Comparison of ENCODE assay signal across 10 cellular contexts in genomic region chr9:37528652-37529072, GRCh38. TPM values are rescaled to one million over a fixed set of nuclear protein-coding genes. Genes with fewer than 3 reads are reported as not detected.
A peak's percentile ranks its signal among the peaks of the same experiment; 100 is the strongest.
DNase-seq lines count a peak whose midpoint lies in the region; ATAC-seq and TF ChIP-seq lines count a peak whose summit lies in the region.
"Had no signal": no experiment of that assay in that cellular context is flagged by ENCODE, and none has a peak within 500 bp of the region (broad histone marks: within the 10 kb centered on the region; RNA-seq: fewer than 3 reads in every experiment).

No MANE protein-coding gene starts in this region.

- peak overlapping the region; percentile 84 for H3K27ac Mint-ChIP-seq in CD4-positive, alpha-beta T cell
- H3K27ac Mint-ChIP-seq in activated naive CD8-positive, alpha-beta T cell: peak overlapping the region; percentile 41
- no peak overlapping the region for H3K27ac Mint-ChIP-seq in glutamatergic neuron (ENCODE audit: unreplicated experiment)

- peak overlapping the region in 1 of 2 donors; percentile 54 for H3K9ac ChIP-seq in mucosa of rectum (ENCODE audit: low read depth in 1 of 2, low read length in 2 of 2)

- peaks cover 0 to 3% of the 10 kb centered on the region in 2 donors for H3K4me1 ChIP-seq in mucosa of rectum (ENCODE audit: control insufficient read depth in 2 of 2, insufficient read depth in 2 of 2, low read length in 2 of 2)
- no peaks in the 10 kb centered on the region for H3K4me1 ChIP-seq in tibial artery

- peak overlapping the region; percentile 14 for H3K4me3 Mint-ChIP-seq in CD4-positive, alpha-beta T cell
- H3K4me3 Mint-ChIP-seq in activated naive CD8-positive, alpha-beta T cell: peak overlapping the region; percentile 15
- no peak overlapping the region for H3K4me3 Mint-ChIP-seq in glutamatergic neuron (ENCODE audit: unreplicated experiment)

- intact Hi-C loops in CD4-positive, alpha-beta T cell (cut with DNase I, micrococcal nuclease): no loop called here
- intact Hi-C loops in tibial artery (cut with DNase I; ENCODE audit: low total_unique reads): no loop called here

- peak overlapping the region; percentile 22 to 42 for H3K4me3 ChIP-seq in mucosa of rectum (ENCODE audit: low read length in 2 of 2)
- H3K4me3 ChIP-seq in tibial artery: no peak overlapping the region

- CTCF ChIA-PET in CD4-positive, alpha-beta T cell (lab: Charles Lee): no interaction called here

- H3K36me3 ChIP-seq in mucosa of rectum (ENCODE audit: control insufficient read depth in 2 of 2, insufficient read depth in 2 of 2, low read length in 2 of 2): peaks cover 3 to 14% of the 10 kb centered on the region in 2 donors
- H3K36me3 ChIP-seq in tibial artery: peaks cover 40 to 62% (median 53%) of the 10 kb centered on the region in 3 donors

- H3K9me3 ChIP-seq in CD4-positive, alpha-beta T cell (ENCODE audit: control insufficient read depth, low read length): no peaks in the 10 kb centered on the region
- H3K9me3 ChIP-seq in mucosa of rectum (ENCODE audit: control insufficient read depth in 2 of 2, low read length in 2 of 2) (no peaks in the 10 kb centered on the region), tibial artery (no peaks in the 10 kb centered on the region)

- H3K9me3 Mint-ChIP-seq in CD4-positive, alpha-beta T cell: no peaks in the 10 kb centered on the region
- H3K9me3 Mint-ChIP-seq in activated naive CD8-positive, alpha-beta T cell (ENCODE audit: low read depth): no peaks in the 10 kb centered on the region
- peaks cover 1% of the 10 kb centered on the region for H3K9me3 Mint-ChIP-seq in glutamatergic neuron (ENCODE audit: unreplicated experiment)

- DNase-seq in CD4-positive, alpha-beta T cell: peak in 1 of 10 experiments; percentile 8
- DNase-seq in glutamatergic neuron (no peak), tibial artery (no peak)
- no peak for DNase-seq in effector CD8-positive, alpha-beta T cell (lab: John Stamatoyannopoulos, UW)
- DNase-seq: NCI-H2081 treated with DMSO at 0.1 percent for 48 hours had no signal

- no peaks in the 10 kb centered on the region for H3K27me3 ChIP-seq in CD4-positive, alpha-beta T cell (ENCODE audit: control insufficient read depth, insufficient read depth, low read length)
- H3K27me3 ChIP-seq in mucosa of rectum (ENCODE audit: control insufficient read depth in 2 of 2, insufficient read depth in 2 of 2, low read length in 2 of 2): no peaks in the 10 kb centered on the region
- H3K27me3 ChIP-seq in tibial artery: no peaks in the 10 kb centered on the region

- no peaks in the 10 kb centered on the region for H3K36me3 Mint-ChIP-seq in CD4-positive, alpha-beta T cell (ENCODE audit: low read depth)
- H3K36me3 Mint-ChIP-seq in activated naive CD8-positive, alpha-beta T cell: peaks cover 4% of the 10 kb centered on the region
- peaks cover 8% of the 10 kb centered on the region for H3K36me3 Mint-ChIP-seq in glutamatergic neuron (ENCODE audit: unreplicated experiment)

- H3K27me3 Mint-ChIP-seq in CD4-positive, alpha-beta T cell: no peaks in the 10 kb centered on the region
- H3K27me3 Mint-ChIP-seq in activated naive CD8-positive, alpha-beta T cell: no peaks in the 10 kb centered on the region
- H3K27me3 Mint-ChIP-seq in glutamatergic neuron (ENCODE audit: unreplicated experiment): no peaks in the 10 kb centered on the region

- ATAC-seq in CD4-positive, alpha-beta T cell (ENCODE audit: poor library complexity): peak; percentile 35
- ATAC-seq in HG03280 (IDR thresholded peaks at IDR 0.05; ENCODE audit: unreplicated experiment) (peak; percentile 20), HG03457 (IDR thresholded peaks at IDR 0.05; ENCODE audit: unreplicated experiment) (no peak)
- ATAC-seq: left lobe of liver had no signal

- POLR2A ChIA-PET in CD4-positive, alpha-beta T cell (lab: Charles Lee): no interaction called here

- peaks cover 18% of the 10 kb centered on the region for H3K4me1 Mint-ChIP-seq in CD4-positive, alpha-beta T cell (ENCODE audit: low read depth)
- peaks cover 9% of the 10 kb centered on the region for H3K4me1 Mint-ChIP-seq in activated naive CD8-positive, alpha-beta T cell (ENCODE audit: low read depth)
- H3K4me1 Mint-ChIP-seq in glutamatergic neuron (ENCODE audit: low read depth, unreplicated experiment): no peaks in the 10 kb centered on the region

- H3K27ac ChIP-seq in CD4-positive, alpha-beta T cell (ENCODE audit: low read depth, low read length): peak overlapping the region; percentile 1
- H3K27ac ChIP-seq in mucosa of rectum (ENCODE audit: low read depth in 2 of 2, low read length in 2 of 2): peak overlapping the region; percentile 38 to 71
- no peak overlapping the region for H3K27ac ChIP-seq in tibial artery

- no peak for TF ChIP-seq CTCF in CD4-positive, alpha-beta T cell (IDR thresholded peaks at IDR 0.05)
- no peak for TF ChIP-seq CTCF in glutamatergic neuron (IDR thresholded peaks at IDR 0.05; ENCODE audit: partially characterized antibody, unreplicated experiment)
- TF ChIP-seq CTCF in tibial artery (IDR thresholded peaks at IDR 0.05): no peak

RNA-seq across cellular contexts. Expression of gene POLR1E, which starts 42.9 kb away (rescaled TPM):
- total RNA-seq in CD4-positive, alpha-beta T cell: 10 to 100 TPM; 28.9 to 29.7 TPM
- total RNA-seq in glutamatergic neuron (ENCODE audit: unreplicated experiment): 58.2 TPM

RNA-seq across cellular contexts. Expression of gene FBXO10, which starts 47.5 kb away (rescaled TPM):
- total RNA-seq in CD4-positive, alpha-beta T cell: 1 to 10 TPM in 1 of 2 experiments, under 1 TPM in 1; 0.81 to 2.3 TPM
- total RNA-seq in glutamatergic neuron (ENCODE audit: unreplicated experiment): 68.7 TPM

Comparison
In these comparisons a context has a peak if more than half of its experiments do, and no peak if none do; other contexts are left out.
1. H3K27ac ChIP-seq: peak in CD4-positive, alpha-beta T cell (single experiment) and mucosa of rectum (2 of 2); none in tibial artery (0 of 2).
2. H3K4me3 ChIP-seq: peak in mucosa of rectum (2 of 2); none in tibial artery (0 of 2).
3. RNA of gene FBXO10, which starts 47.5 kb away (total RNA-seq): 68.7 TPM in glutamatergic neuron (single experiment); 0.81 to 2.3 TPM in CD4-positive, alpha-beta T cell; every median in the first group is over 10 times any median in the second.